Comparison of ENCODE assay signal across 12 cellular contexts in the genomic region with DNA sequence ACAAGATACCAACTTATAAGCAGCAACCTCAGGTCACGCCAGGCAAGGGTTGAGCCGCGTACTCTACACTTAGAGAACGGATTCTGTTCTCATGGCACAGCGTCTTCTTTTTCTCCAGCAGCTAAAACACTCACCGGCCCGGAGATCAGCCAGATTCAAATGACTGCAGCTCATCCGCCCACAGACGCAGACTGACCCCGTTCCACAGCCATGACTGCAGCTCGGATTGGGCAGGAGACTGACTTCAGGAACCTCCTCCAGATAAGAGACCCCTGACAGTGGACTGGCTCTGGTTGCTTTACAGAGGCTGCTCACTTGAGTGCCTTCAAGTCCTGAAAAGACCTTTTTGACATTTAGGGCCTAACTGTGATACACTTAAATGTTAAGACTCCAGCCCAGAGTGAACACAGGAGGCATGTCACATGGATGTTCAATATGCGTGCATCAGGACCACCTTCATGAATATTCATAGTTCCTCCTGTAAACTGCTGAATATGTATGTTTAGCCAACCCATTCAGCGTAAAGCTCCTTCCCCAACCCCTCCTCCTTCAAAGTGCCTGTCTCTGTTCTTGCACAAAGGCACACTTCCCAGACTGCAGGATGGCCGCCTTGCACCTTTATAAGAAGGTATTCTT.
"Had no signal": no experiment of that assay in that cellular context is flagged by ENCODE, and none has a peak within 500 bp of the region (broad histone marks: within the 10 kb centered on the region; RNA-seq: fewer than 3 reads in every experiment).

No MANE protein-coding gene starts in this region.

- H3K4me3 ChIP-seq: ascending aorta, left ventricle myocardium inferior had no signal

- H3K27ac ChIP-seq: ascending aorta, left ventricle myocardium inferior, parathyroid adenoma, VCaP had no signal

- DNase-seq: activated CD4-positive, alpha-beta T cell treated with anti-CD3 and anti-CD28 coated beads for 4 hours; activated CD8-positive, alpha-beta T cell treated with anti-CD3 and anti-CD28 coated beads for 36 hours; activated naive CD4-positive, alpha-beta T cell treated with Interleukin-2 at 50 U/mL for 16 hours; activated naive CD8-positive, alpha-beta T cell treated with anti-CD3 and anti-CD28 coated beads, Interleukin-2, amount 50 U/mL, for 24 hours; glutamatergic neuron; left ventricle myocardium inferior; mesenchymal stem cell; stimulated activated naive CD4-positive, alpha-beta T cell; T1000 had no signal

- H3K9me3 ChIP-seq: ascending aorta, left ventricle myocardium inferior had no signal

- ATAC-seq: activated CD8-positive, alpha-beta T cell treated with anti-CD3 and anti-CD28 coated beads for 36 hours; activated naive CD8-positive, alpha-beta T cell treated with anti-CD3 and anti-CD28 coated beads, Interleukin-2, amount 50 U/mL, for 24 hours had no signal

- H3K79me2 ChIP-seq: parathyroid adenoma had no signal

- H3K27me3 ChIP-seq: ascending aorta had no signal

- H3K4me1 ChIP-seq: parathyroid adenoma had no signal

- H3K9ac ChIP-seq: parathyroid adenoma had no signal

- H2AFZ ChIP-seq: parathyroid adenoma had no signal
